14 cellular contexts compared by ENCODE assay signal in genomic region chr7:135936497-135937217, GRCh38.
"Had no signal": no experiment of that assay in that cellular context is flagged by ENCODE, and none has a peak within 500 bp of the region (broad histone marks: within the 10 kb centered on the region; RNA-seq: fewer than 3 reads in every experiment).

No MANE protein-coding gene starts in this region.

- H3K4me3 Mint-ChIP-seq: activated CD8-positive, alpha-beta T cell treated with anti-CD3 and anti-CD28 coated beads, Interleukin-2, amount 10 ng/mL, durations not matched to agents 7 days and 5 days; activated naive CD4-positive, alpha-beta T cell treated with anti-CD3 and anti-CD28 coated beads, Interleukin-2, amount 10 ng/mL, durations not matched to agents 7 days and 5 days; central memory CD8-positive, alpha-beta T cell; dendritic cell treated with granulocyte-macrophage colony-stimulating factor and Interleukin-4, amounts not matched to agents 40 ng/mL and 50 ng/mL, for 4 days had no signal

- H3K27me3 Mint-ChIP-seq: activated naive CD4-positive, alpha-beta T cell treated with anti-CD3 and anti-CD28 coated beads, Interleukin-2, amount 10 ng/mL, durations not matched to agents 7 days and 5 days; central memory CD8-positive, alpha-beta T cell; dendritic cell treated with granulocyte-macrophage colony-stimulating factor and Interleukin-4, amounts not matched to agents 40 ng/mL and 50 ng/mL, for 4 days had no signal

- H3K9me3 Mint-ChIP-seq: activated naive CD4-positive, alpha-beta T cell treated with anti-CD3 and anti-CD28 coated beads, Interleukin-2, amount 10 ng/mL, durations not matched to agents 7 days and 5 days; central memory CD8-positive, alpha-beta T cell; dendritic cell treated with granulocyte-macrophage colony-stimulating factor and Interleukin-4, amounts not matched to agents 40 ng/mL and 50 ng/mL, for 4 days had no signal

- ATAC-seq: activated CD8-positive, alpha-beta T cell treated with anti-CD3 and anti-CD28 coated beads, Interleukin-2, amount 10 ng/mL, durations not matched to agents 7 days and 5 days; body of pancreas; esophagus mucosa; left lobe of liver had no signal

- DNase-seq: activated CD4-positive, alpha-beta T cell treated with anti-CD3 and anti-CD28 coated beads for 4 hours; activated CD8-positive, alpha-beta memory T cell treated with anti-CD3 and anti-CD28 coated beads, Interleukin-2, amount 50 U/mL, for 48 hours; activated CD8-positive, alpha-beta T cell treated with anti-CD3 and anti-CD28 coated beads, Interleukin-2, amount 10 ng/mL, durations not matched to agents 7 days and 5 days; activated naive CD4-positive, alpha-beta T cell treated with anti-CD3 and anti-CD28 coated beads, Interleukin-2, amount 10 ng/mL, durations not matched to agents 7 days and 5 days; amniotic stem cell; body of pancreas; mammary epithelial cell; posterior cingulate gyrus; T1000; tibial artery had no signal

- H3K27ac Mint-ChIP-seq: activated CD8-positive, alpha-beta T cell treated with anti-CD3 and anti-CD28 coated beads, Interleukin-2, amount 10 ng/mL, durations not matched to agents 7 days and 5 days; activated naive CD4-positive, alpha-beta T cell treated with anti-CD3 and anti-CD28 coated beads, Interleukin-2, amount 10 ng/mL, durations not matched to agents 7 days and 5 days; dendritic cell treated with granulocyte-macrophage colony-stimulating factor and Interleukin-4, amounts not matched to agents 40 ng/mL and 50 ng/mL, for 4 days had no signal
